Comparison of ENCODE assay signal across 13 cellular contexts in the genomic region with DNA sequence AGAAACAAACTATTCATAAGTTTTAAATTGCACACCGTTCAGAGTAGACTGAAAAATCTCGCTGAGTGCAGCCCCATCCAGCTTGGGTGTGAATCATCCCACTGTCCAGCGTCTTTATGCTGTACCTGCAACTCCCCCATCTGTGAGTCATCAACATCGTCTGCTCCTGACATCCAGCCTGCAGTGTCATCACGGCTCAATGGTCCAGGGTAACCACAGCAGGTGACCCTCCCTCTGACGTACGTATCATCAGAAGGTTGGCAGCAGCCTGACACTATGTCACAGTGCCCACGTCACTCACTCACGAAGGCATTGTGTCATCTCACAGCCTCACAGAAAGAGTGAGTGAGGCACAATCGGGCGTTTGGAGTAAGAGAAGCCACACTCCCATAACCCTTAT.
A peak's percentile ranks its signal among the peaks of the same experiment; 100 is the strongest.
DNase-seq lines count a peak whose midpoint lies in the region; ATAC-seq and TF ChIP-seq lines count a peak whose summit lies in the region.
"Had no signal": no experiment of that assay in that cellular context is flagged by ENCODE, and none has a peak within 500 bp of the region (broad histone marks: within the 10 kb centered on the region; RNA-seq: fewer than 3 reads in every experiment).

No MANE protein-coding gene starts in this region.

- H3K4me1 ChIP-seq in HEK293 (ENCODE audit: control insufficient read depth, insufficient read depth, low read length) (no peaks in the 10 kb centered on the region), colonic mucosa (no peaks in the 10 kb centered on the region)
- H3K4me1 ChIP-seq: body of pancreas had no signal

- H3K36me3 ChIP-seq in HEK293 (ENCODE audit: control insufficient read depth in 2 of 2, insufficient read depth in 1 of 2, low read length in 2 of 2) = no peaks in the 10 kb centered on the region
- H3K36me3 ChIP-seq in colonic mucosa = no peaks in the 10 kb centered on the region

- no peak overlapping the region for H3K4me3 ChIP-seq in HEK293 (ENCODE audit: low read depth, low read length)
- H3K4me3 ChIP-seq in fibroblast of the aortic adventitia (ENCODE audit: low read depth, low read length) = no peak overlapping the region
- no peak overlapping the region for H3K4me3 ChIP-seq in colonic mucosa
- H3K4me3 ChIP-seq: body of pancreas had no signal

- H3K9ac ChIP-seq in colonic mucosa (ENCODE audit: low read depth in 2 of 2, low read length in 2 of 2) = no peak overlapping the region

- DNase-seq in AG08395 (ENCODE audit: low spot score) (peak; percentile 25), RWPE1 (ENCODE audit: low spot score) (peak; percentile 94), fibroblast of the aortic adventitia (ENCODE audit: low read depth) (peak; percentile 5), colonic mucosa (no peak)
- no peak for DNase-seq in stimulated activated naive CD8-positive, alpha-beta T cell treated with anti-CD3 and anti-CD28 coated beads, Interleukin-15, amount 100 ng/mL, for 72 hours
- DNase-seq: body of pancreas; CD4-positive, CD25-positive, alpha-beta regulatory T cell; NCI-H1092; right cardiac atrium had no signal

- CTCF ChIA-PET in HEK293 (lab: Yijun Ruan, JAX) (no interaction called here), RWPE1 (lab: Yijun Ruan, JAX) (interaction anchor here (0.6 kb wide), 1 partner anchor 69 kb away, joined by 4 read pairs; no protein-coding TSS in a partner anchor)

- no peak overlapping the region for H3K4me3 Mint-ChIP-seq in stimulated activated naive CD8-positive, alpha-beta T cell treated with anti-CD3 and anti-CD28 coated beads, Interleukin-15, amount 100 ng/mL, for 72 hours
- H3K4me3 Mint-ChIP-seq: CD4-positive, CD25-positive, alpha-beta regulatory T cell; T-helper 2 cell treated with Interferon-gamma antibody and Interleukin-4, amounts not matched to agents 5 μg/mL and 100 μg/mL, for 36 hours had no signal

- ATAC-seq in GM21529 (IDR thresholded peaks at IDR 0.05; ENCODE audit: unreplicated experiment) (no peak), HG03139 (IDR thresholded peaks at IDR 0.05; ENCODE audit: unreplicated experiment) (no peak)
- no peak for ATAC-seq in stimulated activated naive CD8-positive, alpha-beta T cell treated with anti-CD3 and anti-CD28 coated beads, Interleukin-15, amount 100 ng/mL, for 72 hours
- ATAC-seq: body of pancreas, right cardiac atrium had no signal

- no peak for TF ChIP-seq CTCF in HEK293 (tag by site-specific recombination; IDR thresholded peaks at IDR 0.05)
- TF ChIP-seq CTCF in RWPE1 (conservative IDR thresholded peaks at IDR 0.05; ENCODE audit: low read depth) = no peak
- no peak for TF ChIP-seq CTCF in fibroblast of the aortic adventitia (IDR thresholded peaks at IDR 0.05; ENCODE audit: insufficient read depth, low read length)
- TF ChIP-seq CTCF in colonic mucosa (IDR thresholded peaks at IDR 0.05) = no peak

- intact Hi-C loops in colonic mucosa (cut with DNase I) = no loop called here

- H3K27me3 ChIP-seq in colonic mucosa = no peaks in the 10 kb centered on the region

- no peaks in the 10 kb centered on the region for H3K9me3 ChIP-seq in HEK293 (ENCODE audit: control insufficient read depth, insufficient read depth, low read depth, low read length)
- no peaks in the 10 kb centered on the region for H3K9me3 ChIP-seq in colonic mucosa
- H3K9me3 ChIP-seq: body of pancreas had no signal

- no peak overlapping the region for H3K27ac ChIP-seq in HEK293 (ENCODE audit: extremely low read depth, low read depth, low read length)
- no peak overlapping the region for H3K27ac ChIP-seq in RWPE1
- H3K27ac ChIP-seq in colonic mucosa = no peak overlapping the region
- H3K27ac ChIP-seq: body of pancreas had no signal

- H3K27me3 Mint-ChIP-seq in stimulated activated naive CD8-positive, alpha-beta T cell treated with anti-CD3 and anti-CD28 coated beads, Interleukin-15, amount 100 ng/mL, for 72 hours = peaks cover 49% of the 10 kb centered on the region

- peaks cover 0 to 10% of the 10 kb centered on the region in 2 donors for H3K9me3 Mint-ChIP-seq in stimulated activated naive CD8-positive, alpha-beta T cell treated with anti-CD3 and anti-CD28 coated beads, Interleukin-15, amount 100 ng/mL, for 72 hours

- POLR2A ChIA-PET in HEK293 (lab: Yijun Ruan, JAX) = no interaction called here
- POLR2A ChIA-PET in RWPE1 (lab: Yijun Ruan, JAX; ENCODE audit: low non-redundant PET) = no interaction called here

- no peak overlapping the region for H3K27ac Mint-ChIP-seq in stimulated activated naive CD8-positive, alpha-beta T cell treated with anti-CD3 and anti-CD28 coated beads, Interleukin-15, amount 100 ng/mL, for 72 hours
- H3K27ac Mint-ChIP-seq: CD4-positive, CD25-positive, alpha-beta regulatory T cell; T-helper 2 cell treated with Interferon-gamma antibody and Interleukin-4, amounts not matched to agents 5 μg/mL and 100 μg/mL, for 36 hours had no signal

- no peaks in the 10 kb centered on the region for H3K4me1 Mint-ChIP-seq in stimulated activated naive CD8-positive, alpha-beta T cell treated with anti-CD3 and anti-CD28 coated beads, Interleukin-15, amount 100 ng/mL, for 72 hours
- H3K4me1 Mint-ChIP-seq: CD4-positive, CD25-positive, alpha-beta regulatory T cell had no signal

TF ChIP-seq in HEK293, 187 proteins besides CTCF, POLR2A, EP300 and RAD21 (continues in another document):
- TF ChIP-seq ZNF133 (tag by site-specific recombination; IDR thresholded peaks at IDR 0.05) (no peak), ZNF423 (tag by site-specific recombination; IDR thresholded peaks at IDR 0.05) (no peak), ZNF558 (tag by site-specific recombination; IDR thresholded peaks at IDR 0.05) (no peak), ZNF114 (tag by site-specific recombination; IDR thresholded peaks at IDR 0.05) (no peak), ZFP41 (tag by site-specific recombination; IDR thresholded peaks at IDR 0.05; ENCODE audit: borderline replicate concordance) (no peak), ZNF530 (tag by site-specific recombination; IDR thresholded peaks at IDR 0.05; ENCODE audit: low read depth) (no peak), ZNF600 (tag by site-specific recombination; IDR thresholded peaks at IDR 0.05) (peak; percentile 72; the same call in 1 of the 2 replicates), KLF8 (tag by site-specific recombination; IDR thresholded peaks at IDR 0.05) (no peak), ZBTB17 (tag by site-specific recombination; IDR thresholded peaks at IDR 0.05) (no peak), ZNF76 (tag by site-specific recombination; IDR thresholded peaks at IDR 0.05; ENCODE audit: borderline replicate concordance, low read depth) (no peak), ZEB2 (tag by site-specific recombination; IDR thresholded peaks at IDR 0.05) (no peak), ZNF2 (tag by site-specific recombination; IDR thresholded peaks at IDR 0.05) (no peak), ZNF433 (tag by site-specific recombination; IDR thresholded peaks at IDR 0.05; ENCODE audit: low read depth) (no peak)
- TF ChIP-seq, protein P1, sequence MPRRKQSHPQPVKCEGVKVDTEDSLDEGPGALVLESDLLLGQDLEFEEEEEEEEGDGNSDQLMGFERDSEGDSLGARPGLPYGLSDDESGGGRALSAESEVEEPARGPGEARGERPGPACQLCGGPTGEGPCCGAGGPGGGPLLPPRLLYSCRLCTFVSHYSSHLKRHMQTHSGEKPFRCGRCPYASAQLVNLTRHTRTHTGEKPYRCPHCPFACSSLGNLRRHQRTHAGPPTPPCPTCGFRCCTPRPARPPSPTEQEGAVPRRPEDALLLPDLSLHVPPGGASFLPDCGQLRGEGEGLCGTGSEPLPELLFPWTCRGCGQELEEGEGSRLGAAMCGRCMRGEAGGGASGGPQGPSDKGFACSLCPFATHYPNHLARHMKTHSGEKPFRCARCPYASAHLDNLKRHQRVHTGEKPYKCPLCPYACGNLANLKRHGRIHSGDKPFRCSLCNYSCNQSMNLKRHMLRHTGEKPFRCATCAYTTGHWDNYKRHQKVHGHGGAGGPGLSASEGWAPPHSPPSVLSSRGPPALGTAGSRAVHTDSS (tag by site-specific recombination; IDR thresholded peaks at IDR 0.05) = no peak
- TF ChIP-seq, protein P2, sequence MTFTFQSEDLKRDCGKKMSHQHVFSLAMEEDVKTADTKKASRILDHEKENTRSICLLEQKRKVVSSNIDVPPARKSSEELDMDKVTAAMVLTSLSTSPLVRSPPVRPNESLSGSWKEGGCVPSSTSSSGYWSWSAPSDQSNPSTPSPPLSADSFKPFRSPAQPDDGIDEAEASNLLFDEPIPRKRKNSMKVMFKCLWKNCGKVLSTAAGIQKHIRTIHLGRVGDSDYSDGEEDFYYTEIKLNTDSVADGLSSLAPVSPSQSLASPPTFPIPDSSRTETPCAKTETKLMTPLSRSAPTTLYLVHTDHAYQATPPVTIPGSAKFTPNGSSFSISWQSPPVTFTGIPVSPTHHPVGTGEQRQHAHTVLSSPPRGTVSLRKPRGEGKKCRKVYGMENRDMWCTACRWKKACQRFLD (tag by site-specific recombination; IDR thresholded peaks at IDR 0.05) = no peak
- TF ChIP-seq, protein P3, sequence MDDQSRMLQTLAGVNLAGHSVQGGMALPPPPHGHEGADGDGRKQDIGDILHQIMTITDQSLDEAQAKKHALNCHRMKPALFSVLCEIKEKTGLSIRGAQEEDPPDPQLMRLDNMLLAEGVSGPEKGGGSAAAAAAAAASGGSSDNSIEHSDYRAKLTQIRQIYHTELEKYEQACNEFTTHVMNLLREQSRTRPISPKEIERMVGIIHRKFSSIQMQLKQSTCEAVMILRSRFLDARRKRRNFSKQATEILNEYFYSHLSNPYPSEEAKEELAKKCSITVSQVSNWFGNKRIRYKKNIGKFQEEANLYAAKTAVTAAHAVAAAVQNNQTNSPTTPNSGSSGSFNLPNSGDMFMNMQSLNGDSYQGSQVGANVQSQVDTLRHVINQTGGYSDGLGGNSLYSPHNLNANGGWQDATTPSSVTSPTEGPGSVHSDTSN (CRISPR knock-in tag; IDR thresholded peaks at IDR 0.05) = no peak

Comparison
In these comparisons a context has a peak if more than half of its experiments do, and no peak if none do; other contexts are left out.
1. DNase-seq: peak in AG08395 (single experiment), RWPE1 (single experiment) and fibroblast of the aortic adventitia (single experiment); none in stimulated activated naive CD8-positive, alpha-beta T cell treated with anti-CD3 and anti-CD28 coated beads, Interleukin-15, amount 100 ng/mL, for 72 hours (0 of 2) and colonic mucosa (single experiment).